Comparison of ENCODE assay signal across 20 cellular contexts in genomic region chr19:31289976-31290375, GRCh38. TPM values are rescaled to one million over a fixed set of nuclear protein-coding genes. Genes with fewer than 3 reads are reported as not detected.
DNase-seq lines count a peak whose midpoint lies in the region; ATAC-seq, FAIRE-seq and TF ChIP-seq lines count a peak whose summit lies in the region.
"Had no signal": no experiment of that assay in that cellular context is flagged by ENCODE, and none has a peak within 500 bp of the region (broad histone marks: within the 10 kb centered on the region; RNA-seq: fewer than 3 reads in every experiment).

No MANE protein-coding gene starts in this region.

- H3K36me3 ChIP-seq in spleen: no peaks in the 10 kb centered on the region

- no peaks in the 10 kb centered on the region for H3K9me3 ChIP-seq in spleen

- DNase-seq in WTC11 (ENCODE audit: low spot score) (no peak), posterior vena cava (ENCODE audit: low spot score) (peak; percentile 54), spleen (peak; percentile 10), H54 (ENCODE audit: insufficient read length, low spot score) (no peak), endothelial cell (ENCODE audit: low spot score) (no peak), middle frontal gyrus (ENCODE audit: extremely low spot score, low spot score) (no peak)
- DNase-seq: AML-193; CD4-positive, alpha-beta memory T cell; DMS153; DMS79; GDM1; GM23248; HCEC 1CT had no signal

- H3K4me3 Mint-ChIP-seq in WTC11: no peak overlapping the region
- H3K4me3 Mint-ChIP-seq in dendritic cell treated with granulocyte-macrophage colony-stimulating factor and Interleukin-4, amounts not matched to agents 40 ng/mL and 50 ng/mL, for 4 days: no peak overlapping the region
- H3K4me3 Mint-ChIP-seq in endothelial cell (ENCODE audit: unreplicated experiment): no peak overlapping the region
- H3K4me3 Mint-ChIP-seq: CD4-positive, alpha-beta memory T cell had no signal

- no peak for FAIRE-seq in H54 (lab: Jason Lieb, UNC)
- FAIRE-seq: A204.1, GM12892, GM18507 had no signal

- no peak overlapping the region for H3K27ac ChIP-seq in spleen
- H3K27ac ChIP-seq: C4-2B, GM23248 had no signal

- no peaks in the 10 kb centered on the region for H3K27me3 ChIP-seq in spleen (replicated peaks in 1 of 7)

- H3K27me3 Mint-ChIP-seq in WTC11 (ENCODE audit: low read depth): no peaks in the 10 kb centered on the region
- H3K27me3 Mint-ChIP-seq in dendritic cell treated with granulocyte-macrophage colony-stimulating factor and Interleukin-4, amounts not matched to agents 40 ng/mL and 50 ng/mL, for 4 days: no peaks in the 10 kb centered on the region
- H3K27me3 Mint-ChIP-seq in endothelial cell (ENCODE audit: unreplicated experiment): peaks cover 4% of the 10 kb centered on the region
- H3K27me3 Mint-ChIP-seq: CD4-positive, alpha-beta memory T cell had no signal

- H3K4me1 Mint-ChIP-seq in WTC11 (peaks cover 11% of the 10 kb centered on the region), endothelial cell (ENCODE audit: unreplicated experiment) (peaks cover 3% of the 10 kb centered on the region)
- peaks cover 33% of the 10 kb centered on the region for H3K4me1 Mint-ChIP-seq in dendritic cell treated with granulocyte-macrophage colony-stimulating factor and Interleukin-4, amounts not matched to agents 40 ng/mL and 50 ng/mL, for 4 days (ENCODE audit: low read depth)

- ATAC-seq in WTC11: no peak
- ATAC-seq in GM18867 (IDR thresholded peaks at IDR 0.05; ENCODE audit: unreplicated experiment): no peak

- TF ChIP-seq CTCF in WTC11 (IDR thresholded peaks at IDR 0.05) (no peak), spleen (IDR thresholded peaks at IDR 0.05 in 8 of 11, conservative IDR thresholded peaks at IDR 0.05 in 3 of 11) (no peak), endothelial cell (IDR thresholded peaks at IDR 0.05; ENCODE audit: unreplicated experiment) (no peak)

- TF ChIP-seq POLR2A in spleen (IDR thresholded peaks at IDR 0.05): no peak
- TF ChIP-seq POLR2A in H54 (IDR thresholded peaks at IDR 0.05; ENCODE audit: low read depth, low read length): no peak

- H3K36me3 Mint-ChIP-seq in WTC11 (peaks cover 20% of the 10 kb centered on the region), endothelial cell (ENCODE audit: low read depth, unreplicated experiment) (no peaks in the 10 kb centered on the region)
- H3K36me3 Mint-ChIP-seq in dendritic cell treated with granulocyte-macrophage colony-stimulating factor and Interleukin-4, amounts not matched to agents 40 ng/mL and 50 ng/mL, for 4 days (ENCODE audit: low read depth): peaks cover 6% of the 10 kb centered on the region
- H3K36me3 Mint-ChIP-seq: CD4-positive, alpha-beta memory T cell had no signal

- POLR2A ChIA-PET in WTC11 (lab: Charles Lee): no interaction called here

- CTCF ChIA-PET in WTC11 (lab: Charles Lee): interaction anchor here (0.8 to 1.3 kb wide), 2 partner anchors 48 to 236 kb away, joined by 4 to 7 read pairs; no protein-coding TSS in a partner anchor

- no peak overlapping the region for H3K4me3 ChIP-seq in spleen
- H3K4me3 ChIP-seq: GM23248 had no signal

- peaks cover 18% of the 10 kb centered on the region for H3K9me3 Mint-ChIP-seq in WTC11
- H3K9me3 Mint-ChIP-seq in dendritic cell treated with granulocyte-macrophage colony-stimulating factor and Interleukin-4, amounts not matched to agents 40 ng/mL and 50 ng/mL, for 4 days: no peaks in the 10 kb centered on the region
- no peaks in the 10 kb centered on the region for H3K9me3 Mint-ChIP-seq in endothelial cell (ENCODE audit: unreplicated experiment)
- H3K9me3 Mint-ChIP-seq: CD4-positive, alpha-beta memory T cell had no signal

- intact Hi-C loops in dendritic cell treated with granulocyte-macrophage colony-stimulating factor and Interleukin-4, amounts not matched to agents 40 ng/mL and 50 ng/mL, for 4 days (cut with micrococcal nuclease): no loop called here
- intact Hi-C loops in posterior vena cava (cut with DNase I): no loop called here
- intact Hi-C loops in spleen (cut with DNase I; ENCODE audit: low total_unique reads): no loop called here

- peak overlapping the region; percentile 4; the same call in 1 of the 2 replicates for H3K27ac Mint-ChIP-seq in WTC11
- peak overlapping the region; percentile 45 for H3K27ac Mint-ChIP-seq in dendritic cell treated with granulocyte-macrophage colony-stimulating factor and Interleukin-4, amounts not matched to agents 40 ng/mL and 50 ng/mL, for 4 days
- H3K27ac Mint-ChIP-seq in endothelial cell (ENCODE audit: unreplicated experiment): no peak overlapping the region
- H3K27ac Mint-ChIP-seq: CD4-positive, alpha-beta memory T cell had no signal

- WGBS in spleen, 5 donors: 80 to 93% (median 86%) methylated on average over 4 of the region's 4 CpGs

- peaks cover 0 to 19% (median 7%) of the 10 kb centered on the region in 6 donors for H3K4me1 ChIP-seq in spleen

TF ChIP-seq in WTC11, 78 proteins besides CTCF, POLR2A, EP300 and RAD21 (continues in another document):
- no peak for TF ChIP-seq E2F4 (CRISPR knock-in tag; IDR thresholded peaks at IDR 0.05; ENCODE audit: borderline replicate concordance, low read depth)
- no peak for TF ChIP-seq ARID4B (CRISPR knock-in tag; IDR thresholded peaks at IDR 0.05; ENCODE audit: borderline replicate concordance)
- TF ChIP-seq ZNF281 (CRISPR knock-in tag; IDR thresholded peaks at IDR 0.05): no peak
- no peak for TF ChIP-seq ZNF121 (CRISPR knock-in tag; IDR thresholded peaks at IDR 0.05)
- TF ChIP-seq ZNF396 (CRISPR knock-in tag; IDR thresholded peaks at IDR 0.05; ENCODE audit: borderline replicate concordance): no peak
- TF ChIP-seq ZBTB21 (CRISPR knock-in tag; IDR thresholded peaks at IDR 0.05; ENCODE audit: borderline replicate concordance): no peak
- TF ChIP-seq ZNF219 (CRISPR knock-in tag; IDR thresholded peaks at IDR 0.05; ENCODE audit: borderline replicate concordance): no peak
- TF ChIP-seq ELF4 (CRISPR knock-in tag; IDR thresholded peaks at IDR 0.05; ENCODE audit: low read depth): no peak
- no peak for TF ChIP-seq SMAD3 (CRISPR knock-in tag; IDR thresholded peaks at IDR 0.05; ENCODE audit: borderline replicate concordance)

RNA-seq across cellular contexts. Expression of gene TSHZ3, which starts 59.3 kb away (rescaled TPM):
- 21.4 to 22.3 TPM (median 21.6 TPM) in 3 replicates for total RNA-seq in WTC11 (2021)
- total RNA-seq in posterior vena cava: 10 to 100 TPM; 30.8 to 32.1 TPM
- 10 to 100 TPM; 10.0 to 24.6 (median 15.8) TPM for total RNA-seq in spleen
- 1 to 10 TPM; 1.2 to 3.6 (median 1.3) TPM for polyA plus RNA-seq in spleen
- total RNA-seq in endothelial cell (ENCODE audit: unreplicated experiment): 12.3 TPM
- total RNA-seq: HT-29 had no signal

Comparison
In these comparisons a context has a peak if more than half of its experiments do, and no peak if none do; other contexts are left out.
1. DNase-seq: peak in posterior vena cava (single experiment) and spleen (single experiment); none in WTC11 (single experiment), H54 (single experiment), endothelial cell (single experiment) and middle frontal gyrus (single experiment).